Comparison of ENCODE assay signal across 20 cellular contexts in genomic region chr6:151620179-151620578, GRCh38.
A peak's percentile ranks its signal among the peaks of the same experiment; 100 is the strongest.
DNase-seq lines count a peak whose midpoint lies in the region; TF ChIP-seq lines count a peak whose summit lies in the region.
"Had no signal": no experiment of that assay in that cellular context is flagged by ENCODE, and none has a peak within 500 bp of the region (broad histone marks: within the 10 kb centered on the region; RNA-seq: fewer than 3 reads in every experiment).

No MANE protein-coding gene starts in this region.

- no peaks in the 10 kb centered on the region for H3K4me1 ChIP-seq in HEK293 (ENCODE audit: control insufficient read depth, insufficient read depth, low read length)
- H3K4me1 ChIP-seq: HAP-1 had no signal

- in situ Hi-C loops in KBM-7 (cut with MboI; ENCODE audit: low pct_unique_long_range_greater_than_20kb, low sequenced_read_pairs): no loop called here

- no peak for TF ChIP-seq CTCF in HEK293 (tag by site-specific recombination; IDR thresholded peaks at IDR 0.05)

- DNase-seq in NCI-H146 (lab: John Stamatoyannopoulos, UW) (peak; percentile 13), NCI-H146 treated with DMSO at 0.1 percent for 48 hours (lab: John Stamatoyannopoulos, UW; ENCODE audit: unreplicated experiment) (no peak), SHP77 treated with DMSO at 0.1 percent for 48 hours (lab: John Stamatoyannopoulos, UW) (peak; percentile 12), KBM-7 (no peak), glomerular visceral epithelial cell (ENCODE audit: extremely low spot score) (no peak), SIG-M5 treated with dmso at 0.1 percent for 504 hours (lab: John Stamatoyannopoulos, UW; ENCODE audit: unreplicated experiment) (no peak)
- DNase-seq: CD8-positive, alpha-beta T cell; DMS 273 treated with DMSO at 0.1 percent for 48 hours; DND-41; Karpas-422; NCI-H1092 treated with DMSO at 0.1 percent for 48 hours; NCI-H1436; NCI-H1930; NCI-H446 treated with DMSO at 0.1 percent for 48 hours; NCI-H69; T-cell had no signal

- POLR2A ChIA-PET in HEK293 (lab: Yijun Ruan, JAX): no interaction called here

- H3K9me3 ChIP-seq in HEK293 (ENCODE audit: control insufficient read depth, insufficient read depth, low read depth, low read length): no peaks in the 10 kb centered on the region
- H3K9me3 ChIP-seq: HAP-1 had no signal

- CTCF ChIA-PET in HEK293 (lab: Yijun Ruan, JAX): no interaction called here

- H3K4me3 ChIP-seq in HEK293 (ENCODE audit: low read depth, low read length): no peak overlapping the region
- H3K4me3 ChIP-seq: HAP-1 had no signal

- H3K36me3 ChIP-seq in HEK293 (ENCODE audit: control insufficient read depth in 2 of 2, insufficient read depth in 1 of 2, low read length in 2 of 2): no peaks in the 10 kb centered on the region
- H3K36me3 ChIP-seq: HAP-1 had no signal

- no peak overlapping the region for H3K27ac ChIP-seq in HEK293 (ENCODE audit: extremely low read depth, low read depth, low read length)
- H3K27ac ChIP-seq: 22Rv1, C4-2B had no signal

TF ChIP-seq in HEK293, 187 proteins besides CTCF, POLR2A, EP300 and RAD21:
- 0 out of 2 replicates have a peak, but pooled peaks have one; percentile 26 for TF ChIP-seq SCRT1 (tag by site-specific recombination; IDR thresholded peaks at IDR 0.05; ENCODE audit: borderline replicate concordance)
- no peak for TF ChIP-seq GLI2 (tag by site-specific recombination; IDR thresholded peaks at IDR 0.05; ENCODE audit: borderline replicate concordance, low read depth)
TF ChIP-seq in HEK293: peak in this region for 1.

Comparison
In these comparisons a context has a peak if more than half of its experiments do, and no peak if none do; other contexts are left out.
1. DNase-seq: peak in NCI-H146 (single experiment) and SHP77 treated with DMSO at 0.1 percent for 48 hours (single experiment); none in NCI-H146 treated with DMSO at 0.1 percent for 48 hours (single experiment), KBM-7 (single experiment), glomerular visceral epithelial cell (single experiment) and SIG-M5 treated with dmso at 0.1 percent for 504 hours (single experiment).